1 cellular context compared by ENCODE assay signal in genomic region chr1:8791819-8792218, GRCh38.
TF ChIP-seq lines count a peak whose summit lies in the region.

No MANE protein-coding gene starts in this region.

TF ChIP-seq in GM23338, 12 proteins besides CTCF, POLR2A, EP300 and RAD21 (continued from another document):
- TF ChIP-seq, protein P1, sequence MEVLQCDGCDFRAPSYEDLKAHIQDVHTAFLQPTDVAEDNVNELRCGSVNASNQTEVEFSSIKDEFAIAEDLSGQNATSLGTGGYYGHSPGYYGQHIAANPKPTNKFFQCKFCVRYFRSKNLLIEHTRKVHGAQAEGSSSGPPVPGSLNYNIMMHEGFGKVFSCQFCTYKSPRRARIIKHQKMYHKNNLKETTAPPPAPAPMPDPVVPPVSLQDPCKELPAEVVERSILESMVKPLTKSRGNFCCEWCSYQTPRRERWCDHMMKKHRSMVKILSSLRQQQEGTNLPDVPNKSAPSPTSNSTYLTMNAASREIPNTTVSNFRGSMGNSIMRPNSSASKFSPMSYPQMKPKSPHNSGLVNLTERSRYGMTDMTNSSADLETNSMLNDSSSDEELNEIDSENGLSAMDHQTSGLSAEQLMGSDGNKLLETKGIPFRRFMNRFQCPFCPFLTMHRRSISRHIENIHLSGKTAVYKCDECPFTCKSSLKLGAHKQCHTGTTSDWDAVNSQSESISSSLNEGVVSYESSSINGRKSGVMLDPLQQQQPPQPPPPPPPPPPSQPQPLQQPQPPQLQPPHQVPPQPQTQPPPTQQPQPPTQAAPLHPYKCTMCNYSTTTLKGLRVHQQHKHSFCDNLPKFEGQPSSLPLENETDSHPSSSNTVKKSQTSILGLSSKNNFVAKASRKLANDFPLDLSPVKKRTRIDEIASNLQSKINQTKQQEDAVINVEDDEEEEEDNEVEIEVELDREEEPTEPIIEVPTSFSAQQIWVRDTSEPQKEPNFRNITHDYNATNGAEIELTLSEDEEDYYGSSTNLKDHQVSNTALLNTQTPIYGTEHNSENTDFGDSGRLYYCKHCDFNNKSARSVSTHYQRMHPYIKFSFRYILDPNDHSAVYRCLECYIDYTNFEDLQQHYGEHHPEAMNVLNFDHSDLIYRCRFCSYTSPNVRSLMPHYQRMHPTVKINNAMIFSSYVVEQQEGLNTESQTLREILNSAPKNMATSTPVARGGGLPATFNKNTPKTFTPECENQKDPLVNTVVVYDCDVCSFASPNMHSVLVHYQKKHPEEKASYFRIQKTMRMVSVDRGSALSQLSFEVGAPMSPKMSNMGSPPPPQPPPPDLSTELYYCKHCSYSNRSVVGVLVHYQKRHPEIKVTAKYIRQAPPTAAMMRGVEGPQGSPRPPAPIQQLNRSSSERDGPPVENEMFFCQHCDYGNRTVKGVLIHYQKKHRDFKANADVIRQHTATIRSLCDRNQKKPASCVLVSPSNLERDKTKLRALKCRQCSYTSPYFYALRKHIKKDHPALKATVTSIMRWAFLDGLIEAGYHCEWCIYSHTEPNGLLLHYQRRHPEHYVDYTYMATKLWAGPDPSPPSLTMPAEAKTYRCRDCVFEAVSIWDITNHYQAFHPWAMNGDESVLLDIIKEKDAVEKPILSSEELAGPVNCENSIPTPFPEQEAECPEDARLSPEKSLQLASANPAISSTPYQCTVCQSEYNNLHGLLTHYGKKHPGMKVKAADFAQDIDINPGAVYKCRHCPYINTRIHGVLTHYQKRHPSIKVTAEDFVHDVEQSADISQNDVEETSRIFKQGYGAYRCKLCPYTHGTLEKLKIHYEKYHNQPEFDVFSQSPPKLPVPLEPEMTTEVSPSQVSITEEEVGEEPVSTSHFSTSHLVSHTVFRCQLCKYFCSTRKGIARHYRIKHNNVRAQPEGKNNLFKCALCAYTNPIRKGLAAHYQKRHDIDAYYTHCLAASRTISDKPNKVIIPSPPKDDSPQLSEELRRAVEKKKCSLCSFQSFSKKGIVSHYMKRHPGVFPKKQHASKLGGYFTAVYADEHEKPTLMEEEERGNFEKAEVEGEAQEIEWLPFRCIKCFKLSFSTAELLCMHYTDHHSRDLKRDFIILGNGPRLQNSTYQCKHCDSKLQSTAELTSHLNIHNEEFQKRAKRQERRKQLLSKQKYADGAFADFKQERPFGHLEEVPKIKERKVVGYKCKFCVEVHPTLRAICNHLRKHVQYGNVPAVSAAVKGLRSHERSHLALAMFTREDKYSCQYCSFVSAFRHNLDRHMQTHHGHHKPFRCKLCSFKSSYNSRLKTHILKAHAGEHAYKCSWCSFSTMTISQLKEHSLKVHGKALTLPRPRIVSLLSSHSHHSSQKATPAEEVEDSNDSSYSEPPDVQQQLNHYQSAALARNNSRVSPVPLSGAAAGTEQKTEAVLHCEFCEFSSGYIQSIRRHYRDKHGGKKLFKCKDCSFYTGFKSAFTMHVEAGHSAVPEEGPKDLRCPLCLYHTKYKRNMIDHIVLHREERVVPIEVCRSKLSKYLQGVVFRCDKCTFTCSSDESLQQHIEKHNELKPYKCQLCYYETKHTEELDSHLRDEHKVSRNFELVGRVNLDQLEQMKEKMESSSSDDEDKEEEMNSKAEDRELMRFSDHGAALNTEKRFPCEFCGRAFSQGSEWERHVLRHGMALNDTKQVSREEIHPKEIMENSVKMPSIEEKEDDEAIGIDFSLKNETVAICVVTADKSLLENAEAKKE (CRISPR knock-in tag; IDR thresholded peaks at IDR 0.05) = no peak
- no peak for TF ChIP-seq ZNF114 (CRISPR knock-in tag; IDR thresholded peaks at IDR 0.05)
- no peak for TF ChIP-seq ETS1 (IDR thresholded peaks at IDR 0.05)
- no peak for TF ChIP-seq REST (IDR thresholded peaks at IDR 0.05; ENCODE audit: unreplicated experiment)
